ENCODE assay signal across 21 cellular contexts in genomic region chr5:101482931-101483330, GRCh38.
"Had no signal": no experiment of that assay in that cellular context is flagged by ENCODE, and none has a peak within 500 bp of the region (broad histone marks: within the 10 kb centered on the region; RNA-seq: fewer than 3 reads in every experiment).

No MANE protein-coding gene starts in this region.

- H3K4me1 Mint-ChIP-seq: activated CD4-positive, alpha-beta T cell treated with anti-CD3 and anti-CD28 coated beads, Interleukin-2, amount 10 ng/mL, durations not matched to agents 7 days and 5 days; activated CD8-positive, alpha-beta memory T cell treated with anti-CD3 and anti-CD28 coated beads, Interleukin-2, amount 10 ng/mL, durations not matched to agents 7 days and 5 days; activated naive CD4-positive, alpha-beta T cell treated with anti-CD3 and anti-CD28 coated beads, Interleukin-2, amount 10 ng/mL, durations not matched to agents 7 days and 5 days; immature natural killer cell; nephron; stimulated activated naive B cell treated with anti-CD40 and anti-IgM and Interleukin-4, amounts not matched to agents 10 μg/mL and 1 μg/mL and 100 μg/mL, for 72 hours had no signal

- H3K36me3 ChIP-seq: sigmoid colon, upper lobe of left lung had no signal

- H3K27ac ChIP-seq: sigmoid colon, upper lobe of left lung had no signal

- DNase-seq: activated CD4-positive, alpha-beta T cell treated with anti-CD3 and anti-CD28 coated beads, Interleukin-2, amount 10 ng/mL, durations not matched to agents 7 days and 5 days; activated CD8-positive, alpha-beta memory T cell treated with anti-CD3 and anti-CD28 coated beads, Interleukin-2, amount 10 ng/mL, durations not matched to agents 7 days and 5 days; activated CD8-positive, alpha-beta T cell treated with anti-CD3 and anti-CD28 coated beads for 36 hours; activated effector memory CD4-positive, alpha-beta T cell treated with anti-CD3 and anti-CD28 coated beads, Interleukin-2, amount 50 U/mL, for 16 hours; activated naive CD4-positive, alpha-beta T cell treated with anti-CD3 and anti-CD28 coated beads, Interleukin-2, amount 10 ng/mL, durations not matched to agents 7 days and 5 days; activated T-cell treated with anti-CD3 and anti-CD28 coated beads for 4 hours; amygdala; cerebellar nuclear complex; foreskin fibroblast; immature natural killer cell; left ventricle myocardium superior; nucleus accumbens; sigmoid colon; stimulated activated CD4-positive, alpha-beta T cell treated with anti-CD3 and anti-CD28 coated beads, Interleukin-2, amount 100 ng/mL, for 48 hours; stimulated activated CD8-positive, alpha-beta memory T cell treated with anti-CD3 and anti-CD28 coated beads, Interleukin-4, amount 100 ng/mL, for 48 hours; stimulated activated naive B cell treated with anti-CD40 and anti-IgM and Interleukin-4, amounts not matched to agents 10 μg/mL and 1 μg/mL and 100 μg/mL, for 72 hours; upper lobe of left lung had no signal

- H3K4me1 ChIP-seq: sigmoid colon, upper lobe of left lung had no signal

- H3K4me3 ChIP-seq: sigmoid colon, smooth muscle cell, upper lobe of left lung had no signal

- H3K9me3 Mint-ChIP-seq: activated CD8-positive, alpha-beta T cell treated with anti-CD3 and anti-CD28 coated beads for 36 hours; nephron; stimulated activated naive B cell treated with anti-CD40 and anti-IgM and Interleukin-4, amounts not matched to agents 10 μg/mL and 1 μg/mL and 100 μg/mL, for 72 hours had no signal

- H3K27me3 Mint-ChIP-seq: activated CD4-positive, alpha-beta T cell treated with anti-CD3 and anti-CD28 coated beads, Interleukin-2, amount 10 ng/mL, durations not matched to agents 7 days and 5 days; activated CD8-positive, alpha-beta memory T cell treated with anti-CD3 and anti-CD28 coated beads, Interleukin-2, amount 10 ng/mL, durations not matched to agents 7 days and 5 days; activated CD8-positive, alpha-beta T cell treated with anti-CD3 and anti-CD28 coated beads for 36 hours; activated naive CD4-positive, alpha-beta T cell treated with anti-CD3 and anti-CD28 coated beads, Interleukin-2, amount 10 ng/mL, durations not matched to agents 7 days and 5 days; stimulated activated naive B cell treated with anti-CD40 and anti-IgM and Interleukin-4, amounts not matched to agents 10 μg/mL and 1 μg/mL and 100 μg/mL, for 72 hours had no signal

- ATAC-seq: activated CD4-positive, CD25-positive, alpha-beta regulatory T cell treated with anti-CD3 and anti-CD28 coated beads, Interleukin-2, amount 50 U/mL, for 24 hours; activated CD8-positive, alpha-beta memory T cell treated with anti-CD3 and anti-CD28 coated beads, Interleukin-2, amount 10 ng/mL, durations not matched to agents 7 days and 5 days; activated CD8-positive, alpha-beta T cell treated with anti-CD3 and anti-CD28 coated beads for 36 hours; left ventricle myocardium superior; stimulated activated naive B cell treated with anti-CD40 and anti-IgM and Interleukin-4, amounts not matched to agents 10 μg/mL and 1 μg/mL and 100 μg/mL, for 72 hours had no signal

- H3K36me3 Mint-ChIP-seq: activated CD8-positive, alpha-beta memory T cell treated with anti-CD3 and anti-CD28 coated beads, Interleukin-2, amount 10 ng/mL, durations not matched to agents 7 days and 5 days; activated naive CD4-positive, alpha-beta T cell treated with anti-CD3 and anti-CD28 coated beads, Interleukin-2, amount 10 ng/mL, durations not matched to agents 7 days and 5 days; immature natural killer cell; stimulated activated naive B cell treated with anti-CD40 and anti-IgM and Interleukin-4, amounts not matched to agents 10 μg/mL and 1 μg/mL and 100 μg/mL, for 72 hours had no signal

- H3K27ac Mint-ChIP-seq: activated CD4-positive, alpha-beta T cell treated with anti-CD3 and anti-CD28 coated beads, Interleukin-2, amount 10 ng/mL, durations not matched to agents 7 days and 5 days; activated CD8-positive, alpha-beta memory T cell treated with anti-CD3 and anti-CD28 coated beads, Interleukin-2, amount 10 ng/mL, durations not matched to agents 7 days and 5 days; activated CD8-positive, alpha-beta T cell treated with anti-CD3 and anti-CD28 coated beads for 36 hours; activated naive CD4-positive, alpha-beta T cell treated with anti-CD3 and anti-CD28 coated beads, Interleukin-2, amount 10 ng/mL, durations not matched to agents 7 days and 5 days; immature natural killer cell; nephron; stimulated activated naive B cell treated with anti-CD40 and anti-IgM and Interleukin-4, amounts not matched to agents 10 μg/mL and 1 μg/mL and 100 μg/mL, for 72 hours; T-helper 1 cell treated with Interleukin-12 subunit alpha and Interleukin-12 subunit beta and Interleukin-4 antibody, amounts not matched to agents 30 μg/mL and 1 μg/mL, for 36 hours had no signal

- H3K27me3 ChIP-seq: sigmoid colon, upper lobe of left lung had no signal

- H3K4me3 Mint-ChIP-seq: activated CD4-positive, alpha-beta T cell treated with anti-CD3 and anti-CD28 coated beads, Interleukin-2, amount 10 ng/mL, durations not matched to agents 7 days and 5 days; activated CD8-positive, alpha-beta memory T cell treated with anti-CD3 and anti-CD28 coated beads, Interleukin-2, amount 10 ng/mL, durations not matched to agents 7 days and 5 days; activated CD8-positive, alpha-beta T cell treated with anti-CD3 and anti-CD28 coated beads for 36 hours; activated naive CD4-positive, alpha-beta T cell treated with anti-CD3 and anti-CD28 coated beads, Interleukin-2, amount 10 ng/mL, durations not matched to agents 7 days and 5 days; immature natural killer cell; nephron; stimulated activated naive B cell treated with anti-CD40 and anti-IgM and Interleukin-4, amounts not matched to agents 10 μg/mL and 1 μg/mL and 100 μg/mL, for 72 hours; T-helper 1 cell treated with Interleukin-12 subunit alpha and Interleukin-12 subunit beta and Interleukin-4 antibody, amounts not matched to agents 30 μg/mL and 1 μg/mL, for 36 hours had no signal

- H3K4me2 ChIP-seq: smooth muscle cell had no signal

- H3K9me3 ChIP-seq: sigmoid colon, upper lobe of left lung had no signal
